Comparison of ENCODE assay signal across 1 cellular context in the genomic region with DNA sequence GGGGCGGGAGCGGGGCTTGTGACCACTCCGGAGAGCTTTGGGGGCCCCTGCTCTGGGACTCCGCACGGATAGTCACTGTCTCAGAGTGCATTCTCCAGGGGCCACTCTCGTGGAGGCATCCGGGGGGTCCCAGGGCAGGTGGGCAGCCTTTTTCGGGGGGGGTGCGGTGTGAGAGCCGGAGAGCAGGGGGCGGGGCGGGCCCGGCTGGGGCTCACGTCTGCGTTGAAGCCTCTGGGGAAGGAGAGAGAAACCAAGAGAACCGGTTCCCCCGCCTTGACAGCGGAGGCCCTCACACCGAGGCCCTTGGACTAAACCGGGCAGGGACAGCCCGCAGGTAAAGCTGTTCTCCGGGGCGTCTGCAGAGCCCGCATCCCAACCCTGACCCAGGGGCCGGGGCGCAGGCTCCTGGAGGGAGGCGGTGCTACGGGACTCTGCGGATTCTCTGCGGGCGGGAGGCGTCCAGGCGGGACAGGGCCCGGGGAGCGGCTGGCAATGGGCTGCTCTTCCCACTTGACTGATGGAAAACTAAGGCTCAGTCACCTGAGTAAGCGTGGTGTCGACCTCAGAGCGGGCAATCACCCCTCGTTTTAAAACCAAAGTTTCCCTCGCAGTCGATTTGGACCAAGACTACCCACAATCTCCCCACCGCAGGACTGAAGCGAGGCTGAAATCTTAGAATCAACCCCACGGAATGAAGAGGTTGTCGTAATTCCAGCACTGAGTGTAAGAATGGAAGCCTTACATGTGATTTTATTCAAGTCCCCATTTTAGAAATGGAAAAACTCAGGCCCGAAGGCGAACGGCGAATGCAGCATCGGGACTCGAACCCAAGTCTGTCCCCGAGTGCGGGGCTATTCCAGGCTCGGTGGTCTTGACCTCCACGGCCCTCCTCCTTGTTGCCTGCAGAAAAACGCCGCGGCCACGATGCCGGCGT.
TF ChIP-seq lines count a peak whose summit lies in the region.

No MANE protein-coding gene starts in this region.

TF ChIP-seq in SK-N-SH treated with all-trans-retinoic acid at 6 μM for 48 hours, 23 proteins besides CTCF, POLR2A, EP300 and RAD21 (continued from another document):
- no peak for TF ChIP-seq TSHZ2 (CRISPR knock-in tag; IDR thresholded peaks at IDR 0.05)
- no peak for TF ChIP-seq ZNF70 (CRISPR knock-in tag; IDR thresholded peaks at IDR 0.05)
- no peak for TF ChIP-seq ZFP3 (CRISPR knock-in tag; IDR thresholded peaks at IDR 0.05)
- TF ChIP-seq, protein P1, sequence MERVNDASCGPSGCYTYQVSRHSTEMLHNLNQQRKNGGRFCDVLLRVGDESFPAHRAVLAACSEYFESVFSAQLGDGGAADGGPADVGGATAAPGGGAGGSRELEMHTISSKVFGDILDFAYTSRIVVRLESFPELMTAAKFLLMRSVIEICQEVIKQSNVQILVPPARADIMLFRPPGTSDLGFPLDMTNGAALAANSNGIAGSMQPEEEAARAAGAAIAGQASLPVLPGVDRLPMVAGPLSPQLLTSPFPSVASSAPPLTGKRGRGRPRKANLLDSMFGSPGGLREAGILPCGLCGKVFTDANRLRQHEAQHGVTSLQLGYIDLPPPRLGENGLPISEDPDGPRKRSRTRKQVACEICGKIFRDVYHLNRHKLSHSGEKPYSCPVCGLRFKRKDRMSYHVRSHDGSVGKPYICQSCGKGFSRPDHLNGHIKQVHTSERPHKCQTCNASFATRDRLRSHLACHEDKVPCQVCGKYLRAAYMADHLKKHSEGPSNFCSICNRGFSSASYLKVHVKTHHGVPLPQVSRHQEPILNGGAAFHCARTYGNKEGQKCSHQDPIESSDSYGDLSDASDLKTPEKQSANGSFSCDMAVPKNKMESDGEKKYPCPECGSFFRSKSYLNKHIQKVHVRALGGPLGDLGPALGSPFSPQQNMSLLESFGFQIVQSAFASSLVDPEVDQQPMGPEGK (CRISPR knock-in tag; IDR thresholded peaks at IDR 0.05; ENCODE audit: borderline replicate concordance) = no peak
- no peak for TF ChIP-seq TCF4 (CRISPR knock-in tag; IDR thresholded peaks at IDR 0.05; ENCODE audit: borderline replicate concordance)
- no peak for TF ChIP-seq ZC3H10 (CRISPR knock-in tag; IDR thresholded peaks at IDR 0.05)
- TF ChIP-seq GLIS3 (CRISPR knock-in tag; IDR thresholded peaks at IDR 0.05) = no peak
- no peak for TF ChIP-seq ZNF565 (CRISPR knock-in tag; conservative IDR thresholded peaks at IDR 0.05; ENCODE audit: low read depth)
- no peak for TF ChIP-seq OSR1 (CRISPR knock-in tag; IDR thresholded peaks at IDR 0.05)
- TF ChIP-seq ARNTL (CRISPR knock-in tag; IDR thresholded peaks at IDR 0.05; ENCODE audit: borderline replicate concordance, low read depth) = no peak
TF ChIP-seq in SK-N-SH treated with all-trans-retinoic acid at 6 μM for 48 hours: peak in this region for 0.
